18 cellular contexts compared by ENCODE assay signal in genomic region chr10:121594076-121594475, GRCh38. TPM values are rescaled to one million over a fixed set of nuclear protein-coding genes. Genes with fewer than 3 reads are reported as not detected.
DNase-seq lines count a peak whose midpoint lies in the region; ATAC-seq and TF ChIP-seq lines count a peak whose summit lies in the region.
"Had no signal": no experiment of that assay in that cellular context is flagged by ENCODE, and none has a peak within 500 bp of the region (broad histone marks: within the 10 kb centered on the region; RNA-seq: fewer than 3 reads in every experiment).

No MANE protein-coding gene starts in this region.

- peaks cover 68% of the 10 kb centered on the region for H3K4me1 ChIP-seq in HUES48 (ENCODE audit: control insufficient read depth, insufficient read depth, low read length)
- peaks cover 0 to 63% (median 43%) of the 10 kb centered on the region in 4 donors for H3K4me1 ChIP-seq in sigmoid colon

- H3K4me3 ChIP-seq in HUES48 (ENCODE audit: low read depth, low read length) (peak overlapping the region; percentile 63), sigmoid colon (peak overlapping the region in 3 of 4 donors; percentile 19 to 80 (median 24))

- no peak for TF ChIP-seq EP300 in sigmoid colon (IDR thresholded peaks at IDR 0.05)

- WGBS in sigmoid colon, 2 donors = 83 to 86% methylated on average over 8 of the region's 8 CpGs

- TF ChIP-seq CTCF in sigmoid colon (IDR thresholded peaks at IDR 0.05) = no peak

- intact Hi-C loops in sigmoid colon (cut with DNase I) = loop anchor here (10.0 kb wide), 2 partner anchors 99 to 291 kb away; no protein-coding TSS in a partner anchor

- ATAC-seq in GM19324 (IDR thresholded peaks at IDR 0.05; ENCODE audit: low FRiP score, unreplicated experiment) = no peak
- ATAC-seq: activated T-helper 17 cell treated with anti-CD3 and anti-CD28 coated beads, Interleukin-2, amount 50 U/mL, for 72 hours; esophagus mucosa; T-cell had no signal

- H3K27ac ChIP-seq in HUES48 (ENCODE audit: low read depth, low read length) (no peak overlapping the region), caudate nucleus (ENCODE audit: low read depth, low read length) (peak overlapping the region; percentile 93), sigmoid colon (peak overlapping the region; percentile 84 to 96 (median 89))
- H3K27ac ChIP-seq: C4-2B had no signal

- no peak overlapping the region for H3K9ac ChIP-seq in HUES48 (ENCODE audit: low read depth, low read length)

- TF ChIP-seq POLR2A in sigmoid colon (IDR thresholded peaks at IDR 0.05) = no peak

- H3K36me3 ChIP-seq in HUES48 (ENCODE audit: control insufficient read depth, insufficient read depth, low read length) (peaks cover 49% of the 10 kb centered on the region), sigmoid colon (no peaks in the 10 kb centered on the region)

- no peak for DNase-seq in caudate nucleus (lab: John Stamatoyannopoulos, UW)
- DNase-seq in islet precursor cell = peak; percentile 22
- peak; percentile 57 for DNase-seq in sigmoid colon
- DNase-seq in iPS-NIHi7 (ENCODE audit: extremely low spot score) = no peak
- no peak for DNase-seq in retina
- no peak for DNase-seq in NCI-H2196 (lab: John Stamatoyannopoulos, UW; ENCODE audit: unreplicated experiment)
- DNase-seq: activated CD4-positive, alpha-beta T cell treated with anti-CD3 and anti-CD28 coated beads, Interleukin-2, amount 10 ng/mL, durations not matched to agents 7 days and 5 days; activated naive CD8-positive, alpha-beta T cell treated with anti-CD3 and anti-CD28 coated beads, Interleukin-2, amount 10 ng/mL, durations not matched to agents 7 days and 5 days; NCI-H748 treated with DMSO at 0.1 percent for 48 hours; SHP77; T-cell had no signal

- no peaks in the 10 kb centered on the region for H3K9me3 ChIP-seq in HUES48 (ENCODE audit: control insufficient read depth, insufficient read depth, low read length)
- H3K9me3 ChIP-seq in sigmoid colon = no peaks in the 10 kb centered on the region

- H3K27me3 ChIP-seq in HUES48 (ENCODE audit: control insufficient read depth, insufficient read depth, low read length) = no peaks in the 10 kb centered on the region
- H3K27me3 ChIP-seq in sigmoid colon = no peaks in the 10 kb centered on the region

RNA-seq across cellular contexts. Expression of gene FGFR2, which starts 4.2 kb away (rescaled TPM):
- total RNA-seq in sigmoid colon = 100 to 1,000 TPM in 3 of 4 donors, 10 to 100 TPM in 1; 71.5 to 143 (median 112) TPM
- polyA plus RNA-seq in sigmoid colon = 10 to 100 TPM in 2 of 3 donors, 1 to 10 TPM in 1; 5.1 to 20.4 (median 11.4) TPM
- total RNA-seq: activated CD4-positive, alpha-beta T cell treated with anti-CD3 and anti-CD28 coated beads, Interleukin-2, amount 10 ng/mL, durations not matched to agents 7 days and 5 days; activated T-helper 17 cell treated with anti-CD3 and anti-CD28 coated beads, Interleukin-2, amount 50 U/mL, for 72 hours; OCI-LY7 had no signal
- polyA plus RNA-seq: AG04450 had no signal

Comparison
In these comparisons a context has a peak if more than half of its experiments do, and no peak if none do; other contexts are left out.
1. DNase-seq: peak in islet precursor cell (single experiment) and sigmoid colon (single experiment); none in caudate nucleus (0 of 61), iPS-NIHi7 (single experiment), retina (single experiment) and NCI-H2196 (single experiment).